1 cellular context compared by ENCODE assay signal in genomic region chr5:135534609-135535419, GRCh38.
A peak's percentile ranks its signal among the peaks of the same experiment; 100 is the strongest.
TF ChIP-seq lines count a peak whose summit lies in the region.

No MANE protein-coding gene starts in this region.

TF ChIP-seq in H1, 55 proteins besides CTCF, POLR2A, EP300 and RAD21:
- TF ChIP-seq E2F6 (IDR thresholded peaks at IDR 0.05), result peak; percentile 56; the same call in 1 of the 2 replicates
- no peak for TF ChIP-seq ATF3 (IDR thresholded peaks at IDR 0.05; ENCODE audit: insufficient read depth, low read depth, low read length)
- TF ChIP-seq MAFK (IDR thresholded peaks at IDR 0.05; ENCODE audit: low read depth, low read length), result no peak
- no peak for TF ChIP-seq GTF2F1 (IDR thresholded peaks at IDR 0.05; ENCODE audit: borderline replicate concordance, low read depth, low read length)
- TF ChIP-seq PHF8 (conservative IDR thresholded peaks at IDR 0.05; ENCODE audit: low read depth, low read length), result no peak
- TF ChIP-seq SRF (IDR thresholded peaks at IDR 0.05; ENCODE audit: low read depth, low read length), result no peak
- no peak for TF ChIP-seq SIN3A (conservative IDR thresholded peaks at IDR 0.05 in 1 of 2, IDR thresholded peaks at IDR 0.05 in 1 of 2; ENCODE audit: low read depth in 1 of 2, low read length in 2 of 2)
- no peak for TF ChIP-seq TCF12 (IDR thresholded peaks at IDR 0.05; ENCODE audit: low read depth, low read length)
- no peak for TF ChIP-seq SIX5 (IDR thresholded peaks at IDR 0.05; ENCODE audit: low read depth, low read length)
- TF ChIP-seq BRCA1 (IDR thresholded peaks at IDR 0.05; ENCODE audit: low read depth, low read length), result no peak
- TF ChIP-seq TBP (IDR thresholded peaks at IDR 0.05; ENCODE audit: low read depth, low read length), result 0 out of 2 replicates have a peak, but pooled peaks have one; percentile 23
- TF ChIP-seq NRF1 (IDR thresholded peaks at IDR 0.05; ENCODE audit: low read depth, low read length), result no peak
- TF ChIP-seq RXRA (IDR thresholded peaks at IDR 0.05; ENCODE audit: insufficient read depth, low read depth, low read length), result no peak
- no peak for TF ChIP-seq SP4 (IDR thresholded peaks at IDR 0.05; ENCODE audit: low read length)
- TF ChIP-seq CHD7 (IDR thresholded peaks at IDR 0.05; ENCODE audit: insufficient replicate concordance, low read length), result no peak
- TF ChIP-seq KDM1A (IDR thresholded peaks at IDR 0.05; ENCODE audit: borderline replicate concordance, low read length), result no peak
- TF ChIP-seq MAX (IDR thresholded peaks at IDR 0.05), result peak; percentile 93
- no peak for TF ChIP-seq BACH1 (IDR thresholded peaks at IDR 0.05; ENCODE audit: low read length)
- TF ChIP-seq GABPA (IDR thresholded peaks at IDR 0.05; ENCODE audit: borderline replicate concordance, insufficient read depth, low read length), result 0 out of 2 replicates have a peak, but pooled peaks have one; percentile 23
- TF ChIP-seq CBX8 (IDR thresholded peaks at IDR 0.05; ENCODE audit: borderline replicate concordance, low read depth, low read length), result no peak
- TF ChIP-seq FOSL1 (IDR thresholded peaks at IDR 0.05; ENCODE audit: insufficient read depth, low read depth, low read length), result no peak
- no peak for TF ChIP-seq JUN (IDR thresholded peaks at IDR 0.05; ENCODE audit: low read depth, low read length)
- TF ChIP-seq TEAD4 (IDR thresholded peaks at IDR 0.05; ENCODE audit: low read depth, low read length), result no peak
- no peak for TF ChIP-seq SP1 (IDR thresholded peaks at IDR 0.05; ENCODE audit: low read depth, low read length)
- TF ChIP-seq YY1 (IDR thresholded peaks at IDR 0.05; ENCODE audit: low read depth, low read length), result no peak
- peak; percentile 21 for TF ChIP-seq KDM4A (IDR thresholded peaks at IDR 0.05; ENCODE audit: low read depth, low read length, severe bottlenecking)
- no peak for TF ChIP-seq KDM5A (IDR thresholded peaks at IDR 0.05; ENCODE audit: low read length)
- TF ChIP-seq ASH2L (IDR thresholded peaks at IDR 0.05; ENCODE audit: low read length), result no peak
- no peak; the same call in 1 of the 2 replicates for TF ChIP-seq RBBP5 (IDR thresholded peaks at IDR 0.05; ENCODE audit: borderline replicate concordance, low read depth, low read length)
- no peak for TF ChIP-seq CBX5 (IDR thresholded peaks at IDR 0.05; ENCODE audit: low read depth, low read length)
- no peak for TF ChIP-seq SAP30 (IDR thresholded peaks at IDR 0.05; ENCODE audit: insufficient read depth, insufficient replicate concordance, low read length)
- TF ChIP-seq RNF2 (IDR thresholded peaks at IDR 0.05; ENCODE audit: borderline replicate concordance, low read depth, low read length, missing control alignments, poor library complexity, severe bottlenecking), result peak; percentile 19
- no peak for TF ChIP-seq BCL11A (IDR thresholded peaks at IDR 0.05; ENCODE audit: low read depth in 2 of 2, low read length in 2 of 2)
- TF ChIP-seq EGR1 (IDR thresholded peaks at IDR 0.05; ENCODE audit: borderline replicate concordance, low read depth, low read length), result no peak
- TF ChIP-seq USF2 (IDR thresholded peaks at IDR 0.05; ENCODE audit: low read length), result no peak
- TF ChIP-seq NANOG (IDR thresholded peaks at IDR 0.05; ENCODE audit: insufficient read depth, low read depth, low read length, poor library complexity, severe bottlenecking), result no peak
- no peak for TF ChIP-seq ZNF274 (IDR thresholded peaks at IDR 0.05; ENCODE audit: borderline replicate concordance, extremely low read depth, low read length)
- TF ChIP-seq CHD1 (IDR thresholded peaks at IDR 0.05; ENCODE audit: low read depth, low read length), result no peak
- TF ChIP-seq RFX5 (IDR thresholded peaks at IDR 0.05; ENCODE audit: borderline replicate concordance, low read depth, low read length), result no peak
- TF ChIP-seq HDAC6 (IDR thresholded peaks at IDR 0.05; ENCODE audit: low read depth, low read length), result no peak
- peak; percentile 61 for TF ChIP-seq CTBP2 (IDR thresholded peaks at IDR 0.05; ENCODE audit: borderline replicate concordance, insufficient read depth, insufficient read length, low read length)
- no peak for TF ChIP-seq ATF2 (IDR thresholded peaks at IDR 0.05; ENCODE audit: low read length)
- no peak for TF ChIP-seq TAF1 (IDR thresholded peaks at IDR 0.05; ENCODE audit: low read depth, low read length)
- no peak for TF ChIP-seq POU5F1 (IDR thresholded peaks at IDR 0.05; ENCODE audit: low read depth, low read length)
- TF ChIP-seq POLR2AphosphoS5 (IDR thresholded peaks at IDR 0.05; ENCODE audit: low read depth, low read length), result no peak
- TF ChIP-seq CHD2 (IDR thresholded peaks at IDR 0.05; ENCODE audit: low read length), result no peak
- peak; percentile 95 for TF ChIP-seq EZH2 (IDR thresholded peaks at IDR 0.05; ENCODE audit: low read depth, low read length, severe bottlenecking)
- peak; percentile 93 for TF ChIP-seq SUZ12 (IDR thresholded peaks at IDR 0.05; ENCODE audit: low read length)
- TF ChIP-seq JUND (IDR thresholded peaks at IDR 0.05; ENCODE audit: low read length), result no peak
- no peak for TF ChIP-seq TAF7 (optimal IDR thresholded peaks at IDR 0.05; ENCODE audit: borderline replicate concordance, low read depth, low read length)
- no peak for TF ChIP-seq SP2 (IDR thresholded peaks at IDR 0.05; ENCODE audit: low read length)
- no peak for TF ChIP-seq HDAC2 (IDR thresholded peaks at IDR 0.05; ENCODE audit: borderline replicate concordance in 1 of 2, low read depth in 2 of 2, low read length in 2 of 2)
- TF ChIP-seq CEBPB (IDR thresholded peaks at IDR 0.05; ENCODE audit: low read depth, low read length), result no peak
- TF ChIP-seq CREB1 (IDR thresholded peaks at IDR 0.05), result no peak
- TF ChIP-seq SIRT6 (IDR thresholded peaks at IDR 0.05; ENCODE audit: low read length), result no peak
